22 cellular contexts compared by ENCODE assay signal in genomic region chrX:50198348-50198747, GRCh38. TPM values are rescaled to one million over a fixed set of nuclear protein-coding genes. Genes with fewer than 3 reads are reported as not detected.
"Had no signal": no experiment of that assay in that cellular context is flagged by ENCODE, and none has a peak within 500 bp of the region (broad histone marks: within the 10 kb centered on the region; RNA-seq: fewer than 3 reads in every experiment).

No MANE protein-coding gene starts in this region.

- DNase-seq: activated CD4-positive, alpha-beta T cell treated with anti-CD3 and anti-CD28 coated beads, Interleukin-2, amount 10 ng/mL, durations not matched to agents 7 days and 5 days; activated CD8-positive, alpha-beta memory T cell treated with anti-CD3 and anti-CD28 coated beads, Interleukin-2, amount 50 U/mL, for 4 hours; activated naive CD4-positive, alpha-beta T cell treated with anti-CD3 and anti-CD28 coated beads for 36 hours; activated T-cell treated with anti-CD3 and anti-CD28 coated beads, Interleukin-2, amount 50 U/mL, for 4 hours; effector CD8-positive, alpha-beta T cell; esophagus squamous epithelium; heart right ventricle; mesenchymal stem cell; natural killer cell; pancreas; right lobe of liver; stimulated activated CD4-positive, alpha-beta T cell treated with anti-CD3 and anti-CD28 coated beads, Interleukin-4, amount 100 ng/mL, for 24 hours; stomach had no signal

- H3K27ac ChIP-seq: esophagus squamous epithelium, heart right ventricle, neutrophil, pancreas, right lobe of liver, stomach had no signal

- H3K4me3 ChIP-seq: esophagus squamous epithelium, heart right ventricle, pancreas, right lobe of liver, smooth muscle cell, stomach had no signal

- H3K36me3 ChIP-seq: esophagus squamous epithelium, heart right ventricle, neutrophil, pancreas, right lobe of liver, stomach had no signal

- H3K4me3 Mint-ChIP-seq: activated CD4-positive, alpha-beta T cell treated with anti-CD3 and anti-CD28 coated beads, Interleukin-2, amount 10 ng/mL, durations not matched to agents 7 days and 5 days; activated naive CD4-positive, alpha-beta T cell treated with anti-CD3 and anti-CD28 coated beads for 36 hours; activated T-cell treated with anti-CD3 and anti-CD28 coated beads, Interleukin-2, amount 50 U/mL, for 4 hours; dendritic cell treated with granulocyte-macrophage colony-stimulating factor and Interleukin-4, amounts not matched to agents 40 ng/mL and 50 ng/mL, for 4 days; natural killer cell; stimulated activated effector memory CD8-positive, alpha-beta T cell treated with anti-CD3 and anti-CD28 coated beads, Interleukin-12 subunit alpha, Interleukin-12 subunit beta, amount 100 ng/mL, for 72 hours had no signal

- H3K27me3 Mint-ChIP-seq: dendritic cell treated with granulocyte-macrophage colony-stimulating factor and Interleukin-4, amounts not matched to agents 40 ng/mL and 50 ng/mL, for 4 days had no signal

- H3K27ac Mint-ChIP-seq: activated CD4-positive, alpha-beta T cell treated with anti-CD3 and anti-CD28 coated beads, Interleukin-2, amount 10 ng/mL, durations not matched to agents 7 days and 5 days; activated naive CD4-positive, alpha-beta T cell treated with anti-CD3 and anti-CD28 coated beads for 36 hours; dendritic cell treated with granulocyte-macrophage colony-stimulating factor and Interleukin-4, amounts not matched to agents 40 ng/mL and 50 ng/mL, for 4 days; natural killer cell; stimulated activated effector memory CD8-positive, alpha-beta T cell treated with anti-CD3 and anti-CD28 coated beads, Interleukin-12 subunit alpha, Interleukin-12 subunit beta, amount 100 ng/mL, for 72 hours had no signal

- H3K27me3 ChIP-seq: esophagus squamous epithelium, neutrophil had no signal

- ATAC-seq: activated CD4-positive, CD25-positive, alpha-beta regulatory T cell treated with anti-CD3 and anti-CD28 coated beads, Interleukin-2, amount 50 U/mL, for 24 hours; activated T-cell treated with anti-CD3 and anti-CD28 coated beads, Interleukin-2, amount 50 U/mL, for 4 hours; heart right ventricle; natural killer cell; pancreas; right lobe of liver; stimulated activated effector memory CD8-positive, alpha-beta T cell treated with anti-CD3 and anti-CD28 coated beads, Interleukin-12 subunit alpha, Interleukin-12 subunit beta, amount 100 ng/mL, for 72 hours had no signal

- H3K9me3 Mint-ChIP-seq: activated CD4-positive, alpha-beta T cell treated with anti-CD3 and anti-CD28 coated beads, Interleukin-2, amount 10 ng/mL, durations not matched to agents 7 days and 5 days; activated naive CD4-positive, alpha-beta T cell treated with anti-CD3 and anti-CD28 coated beads for 36 hours; activated T-cell treated with anti-CD3 and anti-CD28 coated beads, Interleukin-2, amount 50 U/mL, for 4 hours; dendritic cell treated with granulocyte-macrophage colony-stimulating factor and Interleukin-4, amounts not matched to agents 40 ng/mL and 50 ng/mL, for 4 days; natural killer cell; stimulated activated effector memory CD8-positive, alpha-beta T cell treated with anti-CD3 and anti-CD28 coated beads, Interleukin-12 subunit alpha, Interleukin-12 subunit beta, amount 100 ng/mL, for 72 hours had no signal

- H3K9me3 ChIP-seq: esophagus squamous epithelium, heart right ventricle, neutrophil, pancreas, right lobe of liver, stomach had no signal

- H3K36me3 Mint-ChIP-seq: natural killer cell; stimulated activated effector memory CD8-positive, alpha-beta T cell treated with anti-CD3 and anti-CD28 coated beads, Interleukin-12 subunit alpha, Interleukin-12 subunit beta, amount 100 ng/mL, for 72 hours had no signal

- H3K4me1 ChIP-seq: esophagus squamous epithelium, heart right ventricle, pancreas, right lobe of liver, stomach had no signal

RNA-seq across cellular contexts. Expression of gene AKAP4, which starts 2.5 kb away (rescaled TPM):
- total RNA-seq: activated CD4-positive, alpha-beta T cell treated with anti-CD3 and anti-CD28 coated beads, Interleukin-2, amount 10 ng/mL, durations not matched to agents 7 days and 5 days; activated naive CD4-positive, alpha-beta T cell treated with anti-CD3 and anti-CD28 coated beads for 36 hours; activated T-cell treated with anti-CD3 and anti-CD28 coated beads, Interleukin-2, amount 50 U/mL, for 4 hours; astrocyte; chondrocyte; esophagus squamous epithelium; heart right ventricle; lower leg skin; natural killer cell; pancreas; right lobe of liver; smooth muscle cell; stomach; temporal lobe had no signal
- polyA plus RNA-seq: heart right ventricle, pancreas, smooth muscle cell, stomach had no signal

RNA-seq across cellular contexts. Expression of gene CCNB3, which starts 6.2 kb away (rescaled TPM):
- polyA plus RNA-seq: smooth muscle cell had no signal
